8 cellular contexts compared by ENCODE assay signal in genomic region chr6:35146453-35146852, GRCh38. TPM values are rescaled to one million over a fixed set of nuclear protein-coding genes. Genes with fewer than 3 reads are reported as not detected.
DNase-seq lines count a peak whose midpoint lies in the region; ATAC-seq, FAIRE-seq and TF ChIP-seq lines count a peak whose summit lies in the region.

No MANE protein-coding gene starts in this region.

- H3K79me2 ChIP-seq in HepG2 (ENCODE audit: insufficient read depth, low read length): no peaks in the 10 kb centered on the region

- no peak overlapping the region for H3K4me3 ChIP-seq in AG10803 (ENCODE audit: low read length)
- H3K4me3 ChIP-seq in bronchial epithelial cell (ENCODE audit: low read depth, low read length): no peak overlapping the region
- H3K4me3 ChIP-seq in HepG2 (replicated peaks in 1 of 3; ENCODE audit: insufficient read depth in 1 of 3, low read depth in 2 of 3, low read length in 3 of 3): no peak overlapping the region

- H3K27me3 ChIP-seq in bronchial epithelial cell (ENCODE audit: control insufficient read depth, insufficient read depth, low read length) (peaks cover under 1% of the 10 kb centered on the region), HepG2 (ENCODE audit: control insufficient read depth in 1 of 2, insufficient read depth in 2 of 2, low read length in 2 of 2) (peaks cover 0 to 19% of the 10 kb centered on the region in 2 experiments; a peak in 3 of 5 replicates)

- intact Hi-C loops in HepG2 (cut with micrococcal nuclease; ENCODE audit: unreplicated experiment): loop anchor here (1.0 to 10.0 kb wide), 3 partner anchors 59 to 282 kb away; no protein-coding TSS in a partner anchor

- peak; percentile 92 for ATAC-seq in HepG2
- ATAC-seq in HG03196 (IDR thresholded peaks at IDR 0.05; ENCODE audit: unreplicated experiment): no peak
- ATAC-seq in GM21619 (IDR thresholded peaks at IDR 0.05; ENCODE audit: unreplicated experiment): no peak

- H2AFZ ChIP-seq in HepG2 (ENCODE audit: low read length): no peak overlapping the region

- DNase-seq in AG10803 (ENCODE audit: low read depth) (peak; percentile 57), NCI-H69 (lab: John Stamatoyannopoulos, UW) (peak; percentile 77), bronchial epithelial cell (ENCODE audit: low read depth) (peak; percentile 43), HepG2 (ENCODE audit: low spot score) (peak; percentile 63), mesenteric fat pad (ENCODE audit: low spot score) (no peak)

- no peak for TF ChIP-seq POLR2A in HepG2 (IDR thresholded peaks at IDR 0.05; ENCODE audit: insufficient read depth in 1 of 2, low read depth in 2 of 2, low read length in 2 of 2)

- POLR2A ChIA-PET in HepG2 (lab: Yijun Ruan, JAX): interaction anchor here (1.4 kb wide), 1 partner anchor 59 kb away, joined by 4 read pairs; no protein-coding TSS in a partner anchor

- BruUV-seq in HepG2 (replicated peaks; lab: Mats Ljungman, UMichigan): no TSS peak

- no peak overlapping the region for H3K9ac ChIP-seq in HepG2 (ENCODE audit: insufficient read depth, low read depth, low read length)

- peaks cover 19% of the 10 kb centered on the region for H3K4me1 ChIP-seq in HepG2 (ENCODE audit: insufficient read depth, low read length)

- H3K9me3 ChIP-seq in HepG2 (ENCODE audit: low read length): no peaks in the 10 kb centered on the region

- TF ChIP-seq EP300 in HepG2 (IDR thresholded peaks at IDR 0.05; ENCODE audit: low read depth in 2 of 2, low read length in 2 of 2) (no peak), HepG2 (CRISPR knock-in tag; IDR thresholded peaks at IDR 0.05; ENCODE audit: borderline replicate concordance) (no peak)

- H4K20me1 ChIP-seq in HepG2 (ENCODE audit: insufficient read depth, low read length): no peaks in the 10 kb centered on the region

- FAIRE-seq in bronchial epithelial cell (lab: Jason Lieb, UNC): no peak
- FAIRE-seq in HepG2 (lab: Jason Lieb, UNC): peak; percentile 94

- no peak overlapping the region for H3K27ac ChIP-seq in HepG2 (ENCODE audit: extremely low read length, insufficient read depth, low read length)

- CTCF ChIA-PET in HepG2 (lab: Yijun Ruan, JAX; ENCODE audit: low intra/inter-chr PET ratio, low total read pairs): interaction anchor here (3.4 to 4.4 kb wide), 2 partner anchors 58 to 93 kb away, joined by 61 to 67 read pairs; no protein-coding TSS in a partner anchor

- TF ChIP-seq RAD21 in HepG2 (CRISPR knock-in tag; IDR thresholded peaks at IDR 0.05): peak; percentile 92

- WGBS in HepG2 (ENCODE audit: low lambda C conversion rate): 17% methylated on average over 6 of the region's 6 CpGs

- in situ Hi-C loops in HepG2 (cut with HindIII; ENCODE audit: extremely low pct_ligation_motif_present, low pct_unique_long_range_greater_than_20kb): loop anchor here (5.0 kb wide), 2 partner anchors 61 to 96 kb away; no protein-coding TSS in a partner anchor

- H3K4me2 ChIP-seq in HepG2 (ENCODE audit: low read depth, low read length): no peak overlapping the region

- TF ChIP-seq CTCF in AG10803 (conservative IDR thresholded peaks at IDR 0.05; ENCODE audit: low read length): peak; percentile 71
- TF ChIP-seq CTCF in GM12873 (IDR thresholded peaks at IDR 0.05; ENCODE audit: insufficient read depth, low read depth, low read length, missing control alignments): peak; percentile 67
- peak; percentile 82 for TF ChIP-seq CTCF in bronchial epithelial cell (IDR thresholded peaks at IDR 0.05; ENCODE audit: insufficient read depth, low read length, severe bottlenecking)
- TF ChIP-seq CTCF in HepG2 (CRISPR knock-in tag; IDR thresholded peaks at IDR 0.05): peak; percentile 93

- H3K36me3 ChIP-seq in bronchial epithelial cell (ENCODE audit: control insufficient read depth, insufficient read depth, low read length) (no peaks in the 10 kb centered on the region), HepG2 (replicated peaks in 1 of 2; ENCODE audit: control insufficient read depth in 1 of 2, insufficient read depth in 2 of 2, low read length in 2 of 2) (no peaks in the 10 kb centered on the region)

TF ChIP-seq in HepG2, 621 proteins besides CTCF, POLR2A, EP300 and RAD21 (continues in another document):
- TF ChIP-seq MIER3 (CRISPR knock-in tag; IDR thresholded peaks at IDR 0.05; ENCODE audit: borderline replicate concordance) (peak; percentile 47; the same call in 1 of the 2 replicates), ZNF263 (CRISPR knock-in tag; IDR thresholded peaks at IDR 0.05) (no peak), RAD51 (IDR thresholded peaks at IDR 0.05; ENCODE audit: borderline replicate concordance) (no peak), SALL1 (CRISPR knock-in tag; IDR thresholded peaks at IDR 0.05) (peak; percentile 41), REPIN1 (CRISPR knock-in tag; IDR thresholded peaks at IDR 0.05; ENCODE audit: borderline replicate concordance, low read depth) (peak; percentile 36; the same call in 1 of the 2 replicates), RFX3 (CRISPR knock-in tag; IDR thresholded peaks at IDR 0.05) (no peak), CEBPZ (IDR thresholded peaks at IDR 0.05; ENCODE audit: low read length) (no peak), ATF2 (CRISPR knock-in tag; IDR thresholded peaks at IDR 0.05) (no peak)
- TF ChIP-seq, protein P1, sequence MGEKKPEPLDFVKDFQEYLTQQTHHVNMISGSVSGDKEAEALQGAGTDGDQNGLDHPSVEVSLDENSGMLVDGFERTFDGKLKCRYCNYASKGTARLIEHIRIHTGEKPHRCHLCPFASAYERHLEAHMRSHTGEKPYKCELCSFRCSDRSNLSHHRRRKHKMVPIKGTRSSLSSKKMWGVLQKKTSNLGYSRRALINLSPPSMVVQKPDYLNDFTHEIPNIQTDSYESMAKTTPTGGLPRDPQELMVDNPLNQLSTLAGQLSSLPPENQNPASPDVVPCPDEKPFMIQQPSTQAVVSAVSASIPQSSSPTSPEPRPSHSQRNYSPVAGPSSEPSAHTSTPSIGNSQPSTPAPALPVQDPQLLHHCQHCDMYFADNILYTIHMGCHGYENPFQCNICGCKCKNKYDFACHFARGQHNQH (CRISPR knock-in tag; IDR thresholded peaks at IDR 0.05): peak; percentile 70; the same call in 1 of the 2 replicates

RNA-seq across cellular contexts. Expression of gene TCP11, which starts 5.3 kb away (rescaled TPM):
- total RNA-seq in bronchial epithelial cell (not detected in 2 replicates), HepG2 (2016; rRNA removed; fragmentation: Illumina TruSeq; extraction: Trizol) (not detected in 2 replicates), mesenteric fat pad (not detected)
- not detected in 2 replicates for total RNA-seq in HepG2 (2016; cell fraction: cytosol; rRNA removed; fragmentation: Illumina TruSeq; extraction: Trizol; ENCODE audit: low read depth)
- total RNA-seq in HepG2 (2016; cell fraction: insoluble cytoplasmic fraction; rRNA removed; fragmentation: Illumina TruSeq; extraction: Trizol): not detected in 2 replicates
- total RNA-seq in HepG2 (2016; cell fraction: membrane; rRNA removed; fragmentation: Illumina TruSeq; extraction: Trizol): not detected in 2 replicates
- not detected in 2 replicates for total RNA-seq in HepG2 (2016; cell fraction: nucleus; rRNA removed; fragmentation: Illumina TruSeq; extraction: Trizol)
- 0.04 TPM in 1 of 2 replicates, not detected in the other for polyA plus RNA-seq in HepG2 (2011; rRNA removed)
- polyA plus RNA-seq in HepG2 (2011; cell fraction: cytosol; rRNA removed): not detected in 2 replicates
- polyA plus RNA-seq in HepG2 (2011; cell fraction: nucleus; rRNA removed): not detected in 2 replicates
- polyA plus RNA-seq in HepG2 (2012): not detected in 2 replicates
- polyA plus RNA-seq in HepG2 (2016; cell fraction: cytosol; fragmentation: Illumina TruSeq; extraction: Trizol; ENCODE audit: low read depth): not detected in 2 replicates
- not detected in 2 replicates for polyA plus RNA-seq in HepG2 (2016; cell fraction: insoluble cytoplasmic fraction; fragmentation: Illumina TruSeq; extraction: Trizol; ENCODE audit: low read depth)
- polyA plus RNA-seq in HepG2 (2016; cell fraction: membrane; fragmentation: Illumina TruSeq; extraction: Trizol; ENCODE audit: low read depth): not detected in 2 replicates
- not detected in 2 replicates for polyA plus RNA-seq in HepG2 (2016; cell fraction: nucleus; fragmentation: Illumina TruSeq; extraction: Trizol; ENCODE audit: insufficient read depth, low read depth)
- polyA minus RNA-seq in HepG2 (2011; rRNA and poly(A)+ RNA removed; ENCODE audit: low replicate concordance): not detected in 2 replicates
- polyA minus RNA-seq in HepG2 (2011; cell fraction: cytosol; rRNA and poly(A)+ RNA removed): not detected in 2 replicates
- polyA minus RNA-seq in HepG2 (2011; cell fraction: nucleus; rRNA and poly(A)+ RNA removed): not detected in 2 replicates
